In the genomic region with DNA sequence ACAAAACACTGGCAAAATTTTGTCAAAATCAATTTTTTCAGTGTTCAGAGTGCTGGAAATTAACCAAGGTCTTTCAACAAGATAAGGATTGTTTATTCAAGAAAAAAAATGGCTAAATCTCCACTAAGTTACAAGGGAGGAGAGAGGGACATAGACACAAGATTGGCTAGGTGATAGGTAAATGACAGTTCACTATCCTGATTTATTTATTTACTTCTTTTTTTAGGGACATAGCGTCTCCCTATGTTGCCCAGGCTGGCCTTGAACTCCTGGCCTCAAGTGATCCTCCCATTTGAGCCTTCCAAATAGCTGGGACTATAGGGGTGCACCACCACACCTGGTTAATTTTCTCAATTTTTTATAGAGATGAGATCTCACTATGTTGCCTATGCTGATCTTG, we compare ENCODE assay signal across 1 cellular context.
A peak's percentile ranks its signal among the peaks of the same experiment; 100 is the strongest.
TF ChIP-seq lines count a peak whose summit lies in the region.

No MANE protein-coding gene starts in this region.

TF ChIP-seq in liver, 16 proteins besides CTCF, POLR2A, EP300 and RAD21 (continued from another document):
- TF ChIP-seq FOXA2 (IDR thresholded peaks at IDR 0.05) = no peak
- TF ChIP-seq, protein P1, sequence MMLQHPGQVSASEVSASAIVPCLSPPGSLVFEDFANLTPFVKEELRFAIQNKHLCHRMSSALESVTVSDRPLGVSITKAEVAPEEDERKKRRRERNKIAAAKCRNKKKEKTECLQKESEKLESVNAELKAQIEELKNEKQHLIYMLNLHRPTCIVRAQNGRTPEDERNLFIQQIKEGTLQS (IDR thresholded peaks at IDR 0.05) = no peak
- peak; percentile 28 for TF ChIP-seq YY1 (IDR thresholded peaks at IDR 0.05)
- TF ChIP-seq HNF4A (conservative IDR thresholded peaks at IDR 0.05) = peak in 1 of 2 donors; percentile 26
- TF ChIP-seq RXRA (IDR thresholded peaks at IDR 0.05) = peak; percentile 48 to 84
- no peak for TF ChIP-seq EGR1 (IDR thresholded peaks at IDR 0.05; ENCODE audit: low read depth in 2 of 2)
